In the genomic region with DNA sequence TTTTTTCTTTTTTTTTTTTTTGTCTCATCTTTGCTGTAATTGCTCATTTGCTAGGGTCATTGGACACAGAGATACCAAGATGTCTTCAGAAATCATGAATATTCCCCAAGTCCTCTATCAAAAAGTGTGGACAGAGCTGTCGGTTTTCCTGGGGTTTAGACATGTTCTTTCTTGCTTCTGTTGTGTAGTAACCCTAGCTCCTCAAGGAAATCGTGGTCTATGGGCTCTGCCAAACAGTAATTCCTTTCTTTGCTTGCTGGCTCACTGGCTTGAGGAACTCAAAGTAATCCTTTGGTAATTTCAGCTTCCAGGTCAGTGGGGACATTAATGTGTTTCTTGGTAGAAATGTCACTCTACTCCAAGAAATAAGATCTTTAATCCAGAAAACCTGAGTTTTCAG, we compare ENCODE assay signal across 23 cellular contexts.
"Had no signal": no experiment of that assay in that cellular context is flagged by ENCODE, and none has a peak within 500 bp of the region (broad histone marks: within the 10 kb centered on the region; RNA-seq: fewer than 3 reads in every experiment).

No MANE protein-coding gene starts in this region.

- DNase-seq: activated CD4-positive, alpha-beta memory T cell treated with anti-CD3 and anti-CD28 coated beads, Interleukin-2, amount 10 ng/mL, durations not matched to agents 7 days and 5 days; activated effector memory CD4-positive, alpha-beta T cell treated with Interleukin-2 at 50 U/mL for 16 hours; activated naive CD4-positive, alpha-beta T cell treated with anti-CD3 and anti-CD28 coated beads, Interleukin-2, amount 50 U/mL, for 16 hours; activated T-cell treated with anti-CD3 and anti-CD28 coated beads, Interleukin-2, amount 50 U/mL, for 4 hours; adrenal gland; body of pancreas; cortex of kidney; effector CD4-positive, alpha-beta T cell; kidney glomerular epithelial cell; psoas muscle; right lobe of liver; SK-N-SH; T-cell; T-helper 9 cell had no signal

- H3K27ac ChIP-seq: adrenal gland, body of pancreas, hepatocyte, psoas muscle, right lobe of liver, suprapubic skin, VCaP had no signal

- FAIRE-seq: endothelial cell of umbilical vein had no signal

- H3K4me1 Mint-ChIP-seq: activated CD4-positive, alpha-beta memory T cell treated with anti-CD3 and anti-CD28 coated beads, Interleukin-2, amount 10 ng/mL, durations not matched to agents 7 days and 5 days; central memory CD8-positive, alpha-beta T cell; mesothelial cell of epicardium; T-cell had no signal

- H3K4me3 ChIP-seq: adrenal gland, body of pancreas, hepatocyte, psoas muscle, right lobe of liver, suprapubic skin had no signal

- H3K27me3 Mint-ChIP-seq: type B pancreatic cell had no signal

- H3K9me3 Mint-ChIP-seq: activated CD4-positive, alpha-beta memory T cell treated with anti-CD3 and anti-CD28 coated beads, Interleukin-2, amount 10 ng/mL, durations not matched to agents 7 days and 5 days; activated T-cell treated with anti-CD3 and anti-CD28 coated beads, Interleukin-2, amount 50 U/mL, for 4 hours; central memory CD8-positive, alpha-beta T cell; mesothelial cell of epicardium; stimulated activated naive CD8-positive, alpha-beta T cell treated with anti-CD3 and anti-CD28 coated beads, Interleukin-15, Interleukin-2, amounts not matched to agents 100 ng/mL and 50 ng/mL, for 24 hours; T-cell; type B pancreatic cell had no signal

- H3K27me3 ChIP-seq: adrenal gland, body of pancreas, hepatocyte, right lobe of liver, suprapubic skin had no signal

- H3K9me3 ChIP-seq: adrenal gland, body of pancreas, psoas muscle, right lobe of liver, SK-N-SH, suprapubic skin had no signal

- H3K36me3 Mint-ChIP-seq: mesothelial cell of epicardium, T-cell, type B pancreatic cell had no signal

- H3K27ac Mint-ChIP-seq: activated CD4-positive, alpha-beta memory T cell treated with anti-CD3 and anti-CD28 coated beads, Interleukin-2, amount 10 ng/mL, durations not matched to agents 7 days and 5 days; mesothelial cell of epicardium; stimulated activated naive CD8-positive, alpha-beta T cell treated with anti-CD3 and anti-CD28 coated beads, Interleukin-15, Interleukin-2, amounts not matched to agents 100 ng/mL and 50 ng/mL, for 24 hours; T-cell; type B pancreatic cell had no signal

- H3K4me1 ChIP-seq: adrenal gland, body of pancreas, psoas muscle, right lobe of liver, suprapubic skin had no signal

- ATAC-seq: activated T-cell treated with anti-CD3 and anti-CD28 coated beads, Interleukin-2, amount 50 U/mL, for 4 hours; body of pancreas; psoas muscle; right lobe of liver; T-cell had no signal

- H3K4me3 Mint-ChIP-seq: activated CD4-positive, alpha-beta memory T cell treated with anti-CD3 and anti-CD28 coated beads, Interleukin-2, amount 10 ng/mL, durations not matched to agents 7 days and 5 days; activated T-cell treated with anti-CD3 and anti-CD28 coated beads, Interleukin-2, amount 50 U/mL, for 4 hours; central memory CD8-positive, alpha-beta T cell; mesothelial cell of epicardium; neural crest cell; stimulated activated naive CD8-positive, alpha-beta T cell treated with anti-CD3 and anti-CD28 coated beads, Interleukin-15, Interleukin-2, amounts not matched to agents 100 ng/mL and 50 ng/mL, for 24 hours; T-cell; type B pancreatic cell had no signal

- H3K36me3 ChIP-seq: adrenal gland, right lobe of liver, suprapubic skin had no signal
